1 cellular context compared by ENCODE assay signal in genomic region chr4:1701662-1702061, GRCh38. TPM values are rescaled to one million over a fixed set of nuclear protein-coding genes. Genes with fewer than 3 reads are reported as not detected.
"Had no signal": no experiment of that assay in that cellular context is flagged by ENCODE, and none has a peak within 500 bp of the region (broad histone marks: within the 10 kb centered on the region; RNA-seq: fewer than 3 reads in every experiment).

No MANE protein-coding gene starts in this region.

RNA-seq across cellular contexts. Expression of gene FAM53A, which starts 17.5 kb away (rescaled TPM):
- total RNA-seq: ascending aorta had no signal
